In the genomic region with DNA sequence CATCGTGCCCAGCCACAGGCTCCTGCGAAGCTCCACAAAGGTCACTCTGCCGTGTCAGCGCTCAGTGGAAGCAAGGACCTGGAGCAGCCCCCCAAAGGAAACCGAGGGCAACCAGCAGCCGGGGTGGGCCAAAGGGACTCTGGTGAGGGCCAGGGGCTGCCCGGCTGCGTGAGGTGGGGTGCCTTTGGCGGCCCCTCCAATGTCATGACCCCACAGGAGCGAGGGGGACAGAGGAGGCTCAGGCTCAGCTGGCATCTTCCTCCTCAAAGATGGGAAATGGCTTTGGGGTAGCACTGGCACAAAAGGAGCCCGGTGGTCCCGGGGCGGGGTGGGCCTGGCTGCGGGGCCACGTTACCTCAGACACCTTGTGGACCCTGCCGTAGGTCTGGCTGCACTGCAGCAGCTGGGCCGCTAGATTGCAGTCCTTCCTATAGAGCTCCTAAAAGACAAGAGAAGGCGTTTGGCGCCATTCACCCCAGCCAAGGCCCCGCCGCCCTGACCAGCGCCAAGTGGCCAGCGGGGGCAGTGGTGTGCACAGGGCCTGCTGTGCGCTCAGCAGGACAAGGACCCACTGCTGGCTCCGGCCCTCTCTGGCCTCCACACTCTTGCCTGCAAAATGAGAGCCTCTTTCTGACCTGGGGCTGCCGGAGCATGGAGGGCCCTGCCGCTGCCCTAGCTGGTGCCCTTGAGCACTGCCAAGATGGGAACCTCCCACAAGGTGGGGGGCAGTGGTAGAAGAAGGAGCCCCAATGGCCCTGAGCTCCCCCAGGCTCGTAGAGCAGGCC, we compare ENCODE assay signal across 11 cellular contexts. TPM values are rescaled to one million over a fixed set of nuclear protein-coding genes. Genes with fewer than 3 reads are reported as not detected.
DNase-seq lines count a peak whose midpoint lies in the region; ATAC-seq and TF ChIP-seq lines count a peak whose summit lies in the region.
"Had no signal": no experiment of that assay in that cellular context is flagged by ENCODE, and none has a peak within 500 bp of the region (broad histone marks: within the 10 kb centered on the region; RNA-seq: fewer than 3 reads in every experiment).

No MANE protein-coding gene starts in this region.

- H3K4me3 ChIP-seq in Peyer's patch (no peak overlapping the region), cardiac muscle cell (no peak overlapping the region), retinal pigment epithelial cell (ENCODE audit: low read length) (no peak overlapping the region)

- H3K27ac ChIP-seq in Peyer's patch (no peak overlapping the region), cardiac muscle cell (no peak overlapping the region)

- no peaks in the 10 kb centered on the region for H3K36me3 ChIP-seq in Peyer's patch
- no peaks in the 10 kb centered on the region for H3K36me3 ChIP-seq in cardiac muscle cell

- no peaks in the 10 kb centered on the region for H3K4me1 ChIP-seq in Peyer's patch
- no peaks in the 10 kb centered on the region for H3K4me1 ChIP-seq in cardiac muscle cell (ENCODE audit: low read depth)

- H3K27me3 ChIP-seq in Peyer's patch (no peaks in the 10 kb centered on the region), cardiac muscle cell (no peaks in the 10 kb centered on the region)

- TF ChIP-seq POLR2A in Peyer's patch (IDR thresholded peaks at IDR 0.05): no peak

- ATAC-seq in GM19397 (IDR thresholded peaks at IDR 0.05; ENCODE audit: unreplicated experiment): no peak
- ATAC-seq in HG02798 (IDR thresholded peaks at IDR 0.05; ENCODE audit: poor library complexity, unreplicated experiment): no peak
- ATAC-seq in GM19455 (IDR thresholded peaks at IDR 0.05; ENCODE audit: unreplicated experiment): no peak

- TF ChIP-seq CTCF in Peyer's patch (IDR thresholded peaks at IDR 0.05) (peak in 2 of 6 experiments; percentile 10 to 23), cardiac muscle cell (IDR thresholded peaks at IDR 0.05; ENCODE audit: low read depth, low read length) (peak; percentile 33), retinal pigment epithelial cell (conservative IDR thresholded peaks at IDR 0.05; ENCODE audit: low read depth, low read length) (peak; percentile 35)

- DNase-seq in DMS53 (lab: John Stamatoyannopoulos, UW) (peak; percentile 46), DMS53 treated with DMSO at 0.1 percent for 48 hours (lab: John Stamatoyannopoulos, UW; ENCODE audit: unreplicated experiment) (no peak), Peyer's patch (peak in 2 of 3 donors; percentile 45 to 46), cardiac muscle cell (ENCODE audit: low read depth in 1 of 2, low spot score in 1 of 2) (peak; percentile 22 to 35), retinal pigment epithelial cell (ENCODE audit: low read depth) (no peak)
- DNase-seq: HCEC 1CT had no signal

- H3K9me3 ChIP-seq in Peyer's patch (no peaks in the 10 kb centered on the region), cardiac muscle cell (ENCODE audit: low read depth) (no peaks in the 10 kb centered on the region)

RNA-seq across cellular contexts. Expression of gene BEGAIN, which starts 46.9 kb away (rescaled TPM):
- total RNA-seq in Peyer's patch (10 to 100 TPM in 1 of 4 donors, 1 to 10 TPM in 2, not detected in 1; 1.6 to 31.8 (median 6.6) TPM), cardiac muscle cell (0.04 TPM in 1 of 2 replicates, not detected in the other)
- not detected in 2 replicates for polyA plus RNA-seq in cardiac muscle cell
- total RNA-seq: LHCN-M2, RPMI7951 had no signal

Comparison
In these comparisons a context has a peak if more than half of its experiments do, and no peak if none do; other contexts are left out.
1. DNase-seq: peak in DMS53 (single experiment), Peyer's patch (2 of 3) and cardiac muscle cell (2 of 2); none in DMS53 treated with DMSO at 0.1 percent for 48 hours (single experiment) and retinal pigment epithelial cell (single experiment).